14 cellular contexts compared by ENCODE assay signal in genomic region chr13:66222127-66222526, GRCh38.
"Had no signal": no experiment of that assay in that cellular context is flagged by ENCODE, and none has a peak within 500 bp of the region (broad histone marks: within the 10 kb centered on the region; RNA-seq: fewer than 3 reads in every experiment).

No MANE protein-coding gene starts in this region.

- H3K4me1 Mint-ChIP-seq: central memory CD8-positive, alpha-beta T cell; naive B cell; stimulated activated memory B cell treated with anti-CD40 and anti-IgM and Interleukin-4, amounts not matched to agents 10 μg/mL and 1 μg/mL and 100 μg/mL, for 72 hours had no signal

- H3K4me3 Mint-ChIP-seq: central memory CD8-positive, alpha-beta T cell; naive B cell; stimulated activated memory B cell treated with anti-CD40 and anti-IgM and Interleukin-4, amounts not matched to agents 10 μg/mL and 1 μg/mL and 100 μg/mL, for 72 hours had no signal

- H3K27ac Mint-ChIP-seq: naive B cell; stimulated activated memory B cell treated with anti-CD40 and anti-IgM and Interleukin-4, amounts not matched to agents 10 μg/mL and 1 μg/mL and 100 μg/mL, for 72 hours had no signal

- H3K9me3 Mint-ChIP-seq: naive B cell; stimulated activated memory B cell treated with anti-CD40 and anti-IgM and Interleukin-4, amounts not matched to agents 10 μg/mL and 1 μg/mL and 100 μg/mL, for 72 hours had no signal

- DNase-seq: activated CD4-positive, alpha-beta T cell treated with anti-CD3 and anti-CD28 coated beads, Interleukin-2, amount 50 U/mL, for 1 hour; activated naive CD4-positive, alpha-beta T cell treated with Interleukin-2 at 50 U/mL for 16 hours; anterior cingulate cortex; brain microvascular endothelial cell; cortex of kidney; effector CD4-positive, alpha-beta T cell; esophagus squamous epithelium; foreskin fibroblast; left ventricle myocardium inferior; naive B cell; tibial artery had no signal

- H3K4me3 ChIP-seq: esophagus squamous epithelium, left ventricle myocardium inferior, tibial artery had no signal

- ATAC-seq: activated CD4-positive, CD25-positive, alpha-beta regulatory T cell treated with anti-CD3 and anti-CD28 coated beads, Interleukin-2, amount 50 U/mL, for 24 hours; stimulated activated memory B cell treated with anti-CD40 and anti-IgM and Interleukin-4, amounts not matched to agents 10 μg/mL and 1 μg/mL and 100 μg/mL, for 72 hours had no signal

- H3K36me3 Mint-ChIP-seq: naive B cell; stimulated activated memory B cell treated with anti-CD40 and anti-IgM and Interleukin-4, amounts not matched to agents 10 μg/mL and 1 μg/mL and 100 μg/mL, for 72 hours had no signal

- H3K27ac ChIP-seq: brain microvascular endothelial cell, esophagus squamous epithelium, left ventricle myocardium inferior, tibial artery had no signal

- H3K27me3 ChIP-seq: brain microvascular endothelial cell, esophagus squamous epithelium, tibial artery had no signal

- H3K9me3 ChIP-seq: esophagus squamous epithelium, left ventricle myocardium inferior, tibial artery had no signal

- H3K36me3 ChIP-seq: brain microvascular endothelial cell, esophagus squamous epithelium, left ventricle myocardium inferior, tibial artery had no signal

- H3K27me3 Mint-ChIP-seq: central memory CD8-positive, alpha-beta T cell; naive B cell; stimulated activated memory B cell treated with anti-CD40 and anti-IgM and Interleukin-4, amounts not matched to agents 10 μg/mL and 1 μg/mL and 100 μg/mL, for 72 hours had no signal

- H3K4me1 ChIP-seq: esophagus squamous epithelium, left ventricle myocardium inferior, tibial artery had no signal
